In the genomic region with DNA sequence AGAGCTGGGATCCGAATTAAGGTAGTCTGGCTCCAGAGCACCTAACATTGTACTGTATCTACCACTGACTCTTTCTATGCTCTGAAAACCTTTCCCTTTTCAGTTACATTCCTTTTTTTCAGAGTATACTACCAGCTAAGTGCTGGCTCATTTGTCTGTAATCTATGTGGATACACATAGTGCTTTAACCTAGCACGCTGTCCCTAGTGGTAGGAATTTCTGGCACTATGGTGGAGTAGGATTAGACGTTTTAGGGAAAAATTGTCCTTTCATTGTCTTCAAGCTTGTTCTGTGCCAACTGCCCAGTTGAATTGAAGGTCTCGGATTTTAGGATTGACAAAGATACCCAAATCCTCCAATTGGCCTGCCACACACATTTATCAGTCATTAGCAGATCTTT, we compare ENCODE assay signal across 13 cellular contexts.
A peak's percentile ranks its signal among the peaks of the same experiment; 100 is the strongest.
DNase-seq lines count a peak whose midpoint lies in the region; FAIRE-seq and TF ChIP-seq lines count a peak whose summit lies in the region.
"Had no signal": no experiment of that assay in that cellular context is flagged by ENCODE, and none has a peak within 500 bp of the region (broad histone marks: within the 10 kb centered on the region; RNA-seq: fewer than 3 reads in every experiment).

No MANE protein-coding gene starts in this region.

- no TSS peak for BruUV-seq in PC-9 (replicated peaks; lab: Mats Ljungman, UMichigan)

- CTCF ChIA-PET in PC-9 (lab: Charles Lee): no interaction called here

- H3K27ac ChIP-seq in GM23248 (no peak overlapping the region), PC-9 (no peak overlapping the region), neuronal stem cell (replicated peaks; ENCODE audit: low read length) (no peak overlapping the region), Karpas-422 (ENCODE audit: low read length) (no peak overlapping the region)
- H3K27ac ChIP-seq: spleen had no signal

- WGBS in GM23248 (ENCODE audit: low coverage in 1 of 2, low lambda C conversion rate in 2 of 2, missing lambda C conversion rate in 2 of 2), 2 experiments: 20 to 23% methylated on average over 4 of the region's 4 CpGs
- WGBS in neuronal stem cell (ENCODE audit: extremely low coverage in 2 of 2, insufficient read length in 2 of 2, insufficient replicate concordance in 1 of 2), 2 donors: no CpG with 5 or more reads among the region's 4 CpGs

- peak; percentile 62 for TF ChIP-seq CTCF in PC-9 (conservative IDR thresholded peaks at IDR 0.05)
- TF ChIP-seq CTCF in fibroblast of pulmonary artery (IDR thresholded peaks at IDR 0.05; ENCODE audit: low read length, missing control alignments): peak; percentile 49

- no peak overlapping the region for H3K4me2 ChIP-seq in GM23248 (ENCODE audit: unreplicated experiment)
- no peak overlapping the region for H3K4me2 ChIP-seq in PC-9
- H3K4me2 ChIP-seq in neuronal stem cell (ENCODE audit: insufficient read depth, low read length, poor library complexity, severe bottlenecking): no peak overlapping the region
- H3K4me2 ChIP-seq in Karpas-422 (ENCODE audit: low read depth, low read length, poor library complexity, severe bottlenecking): no peak overlapping the region

- H2BK12ac ChIP-seq in neuronal stem cell (ENCODE audit: low read length): no peak overlapping the region

- H3K9me3 ChIP-seq in GM23248 (ENCODE audit: low read depth) (no peaks in the 10 kb centered on the region), PC-9 (ENCODE audit: insufficient read depth, low read depth) (no peaks in the 10 kb centered on the region; the same call in 1 of the 2 replicates), neuronal stem cell (replicated peaks in 1 of 2; ENCODE audit: control insufficient read depth in 2 of 2, insufficient read depth in 1 of 2, low read depth in 1 of 2, low read length in 2 of 2) (no peaks in the 10 kb centered on the region), Karpas-422 (ENCODE audit: low read length) (no peaks in the 10 kb centered on the region; the same call in 1 of the 2 replicates)

- H2AK5ac ChIP-seq in neuronal stem cell (ENCODE audit: low read depth, low read length): no peak overlapping the region

- H2BK5ac ChIP-seq in neuronal stem cell (ENCODE audit: low read length): no peak overlapping the region

- H3K36me3 ChIP-seq in GM23248 (ENCODE audit: low read depth): no peaks in the 10 kb centered on the region
- H3K36me3 ChIP-seq in PC-9 (ENCODE audit: low read depth): no peaks in the 10 kb centered on the region
- no peaks in the 10 kb centered on the region for H3K36me3 ChIP-seq in neuronal stem cell (replicated peaks in 1 of 2; ENCODE audit: control insufficient read depth in 2 of 2, insufficient read depth in 2 of 2, low read length in 2 of 2)
- H3K36me3 ChIP-seq in Karpas-422 (ENCODE audit: insufficient read depth, low read length): no peaks in the 10 kb centered on the region
- H3K36me3 ChIP-seq: spleen had no signal

- no peak overlapping the region for H3K18ac ChIP-seq in neuronal stem cell (ENCODE audit: low read length)

- no peaks in the 10 kb centered on the region for H3K79me1 ChIP-seq in neuronal stem cell (ENCODE audit: low read depth, low read length)

- in situ Hi-C loops in GM23248 (cut with MboI): no loop called here

- H4K20me1 ChIP-seq in GM23248 (ENCODE audit: insufficient read depth): no peaks in the 10 kb centered on the region
- H4K20me1 ChIP-seq in PC-9 (ENCODE audit: insufficient read depth): no peaks in the 10 kb centered on the region
- H4K20me1 ChIP-seq in Karpas-422 (ENCODE audit: insufficient read depth, low read depth, low read length): no peaks in the 10 kb centered on the region

- FAIRE-seq in RCC 7860 (lab: Jason Lieb, UNC): no peak
- FAIRE-seq: islet of Langerhans had no signal

- no peak overlapping the region for H3K4me3 ChIP-seq in GM23248
- no peak overlapping the region for H3K4me3 ChIP-seq in PC-9
- H3K4me3 ChIP-seq in fibroblast of pulmonary artery (replicated peaks; ENCODE audit: low read depth, low read length): no peak overlapping the region
- no peak overlapping the region for H3K4me3 ChIP-seq in neuronal stem cell (ENCODE audit: low read length in 2 of 2)
- H3K4me3 ChIP-seq in Karpas-422 (ENCODE audit: low read length): no peak overlapping the region
- H3K4me3 ChIP-seq: spleen had no signal

- H3K9ac ChIP-seq in GM23248 (no peak overlapping the region), neuronal stem cell (ENCODE audit: low read depth, low read length, poor library complexity) (no peak overlapping the region), Karpas-422 (ENCODE audit: low read length) (no peak overlapping the region)

- H2BK120ac ChIP-seq in neuronal stem cell (ENCODE audit: low read depth, low read length): no peak overlapping the region

- DNase-seq in GM23248: peak; percentile 13
- no peak for DNase-seq in PC-9
- DNase-seq in fibroblast of pulmonary artery (ENCODE audit: low read depth): peak; percentile 33
- peak; percentile 20 for DNase-seq in neuronal stem cell (ENCODE audit: low spot score)
- no peak for DNase-seq in nucleus accumbens (lab: John Stamatoyannopoulos, UW)
- no peak for DNase-seq in RCC 7860 (ENCODE audit: low spot score)
- no peak for DNase-seq in activated naive CD4-positive, alpha-beta T cell (lab: John Stamatoyannopoulos, UW)
- DNase-seq in Karpas-422: no peak
- DNase-seq: NCI-H2029 treated with DMSO at 0.1 percent for 48 hours; spleen; stimulated activated naive CD8-positive, alpha-beta T cell treated with anti-CD3 and anti-CD28 coated beads, Interleukin-15, Interleukin-2, amounts not matched to agents 100 U/mL and 50 U/mL, for 24 hours; SW 1271 had no signal

- H3K79me2 ChIP-seq in GM23248 (ENCODE audit: insufficient read depth): no peaks in the 10 kb centered on the region
- H3K79me2 ChIP-seq in PC-9 (ENCODE audit: low read depth): no peaks in the 10 kb centered on the region
- H3K79me2 ChIP-seq in Karpas-422 (ENCODE audit: low read length): no peaks in the 10 kb centered on the region

- POLR2A ChIA-PET in PC-9 (lab: Charles Lee; ENCODE audit: unreplicated experiment): no interaction called here

- no peaks in the 10 kb centered on the region for H3K4me1 ChIP-seq in GM23248 (ENCODE audit: insufficient read depth)
- no peaks in the 10 kb centered on the region for H3K4me1 ChIP-seq in PC-9 (replicated peaks; ENCODE audit: insufficient read depth)
- peaks cover 0 to 2% of the 10 kb centered on the region in 2 donors for H3K4me1 ChIP-seq in neuronal stem cell (ENCODE audit: control insufficient read depth in 2 of 2, insufficient read depth in 1 of 2, low read depth in 1 of 2, low read length in 2 of 2)
- H3K4me1 ChIP-seq in Karpas-422 (ENCODE audit: low read length): no peaks in the 10 kb centered on the region
- H3K4me1 ChIP-seq: spleen had no signal

- H3K4ac ChIP-seq in neuronal stem cell (ENCODE audit: low read length): no peak overlapping the region

- H3K9me2 ChIP-seq in GM23248 (ENCODE audit: insufficient read depth) (no peaks in the 10 kb centered on the region), PC-9 (ENCODE audit: insufficient read depth) (no peaks in the 10 kb centered on the region), Karpas-422 (replicated peaks; ENCODE audit: insufficient read depth, low read length) (0 out of 2 replicates have a peak, but pooled peaks cover 5% of the 10 kb centered on the region)

- H4K8ac ChIP-seq in neuronal stem cell (ENCODE audit: low read depth, low read length): no peak overlapping the region

- H3K14ac ChIP-seq in neuronal stem cell (ENCODE audit: low read length): no peak overlapping the region

- H3K27me3 ChIP-seq in GM23248 (replicated peaks; ENCODE audit: insufficient read depth) (no peaks in the 10 kb centered on the region), PC-9 (ENCODE audit: insufficient read depth, low read depth) (peaks cover 10% of the 10 kb centered on the region; the same call in 1 of the 2 replicates), neuronal stem cell (ENCODE audit: control insufficient read depth in 3 of 3, insufficient read depth in 3 of 3, low read depth in 1 of 3, low read length in 3 of 3) (no peaks in the 10 kb centered on the region), Karpas-422 (ENCODE audit: low read length) (no peaks in the 10 kb centered on the region)
- H3K27me3 ChIP-seq: spleen had no signal

- intact Hi-C loops in PC-9 (cut with micrococcal nuclease; ENCODE audit: unreplicated experiment): no loop called here

- H4K91ac ChIP-seq in neuronal stem cell (ENCODE audit: low read depth, low read length, poor library complexity): no peak overlapping the region

- no peaks in the 10 kb centered on the region for H3F3A ChIP-seq in GM23248 (ENCODE audit: insufficient read depth)
- no peaks in the 10 kb centered on the region for H3F3A ChIP-seq in PC-9 (ENCODE audit: insufficient read depth, low read depth)

- H2BK15ac ChIP-seq in neuronal stem cell (ENCODE audit: low read length): no peak overlapping the region

- H3K23ac ChIP-seq in neuronal stem cell (ENCODE audit: low read depth, low read length, poor library complexity): no peak overlapping the region

- H2AFZ ChIP-seq in GM23248 (no peak overlapping the region), PC-9 (no peak overlapping the region), neuronal stem cell (ENCODE audit: low read length) (no peak overlapping the region), Karpas-422 (ENCODE audit: low read length) (no peak overlapping the region)

Comparison
In these comparisons a context has a peak if more than half of its experiments do, and no peak if none do; other contexts are left out.
1. DNase-seq: peak in GM23248 (single experiment), fibroblast of pulmonary artery (single experiment) and neuronal stem cell (single experiment); none in PC-9 (0 of 2), nucleus accumbens (0 of 56), RCC 7860 (single experiment), activated naive CD4-positive, alpha-beta T cell (0 of 4) and Karpas-422 (single experiment).